Comparison of ENCODE assay signal across 8 cellular contexts in genomic region chr4:78645853-78646757, GRCh38.
DNase-seq lines count a peak whose midpoint lies in the region; FAIRE-seq and TF ChIP-seq lines count a peak whose summit lies in the region.

No MANE protein-coding gene starts in this region.

- H3K4me1 ChIP-seq in esophagus squamous epithelium (peaks cover 23 to 87% (median 26%) of the 10 kb centered on the region in 3 donors), neural progenitor cell (no peaks in the 10 kb centered on the region)

- H3K27ac Mint-ChIP-seq in neural progenitor cell = no peak overlapping the region

- intact Hi-C loops in esophagus squamous epithelium (cut with DNase I) = no loop called here

- H3K4me1 Mint-ChIP-seq in neural progenitor cell = no peaks in the 10 kb centered on the region

- H3K4me2 ChIP-seq in neural progenitor cell = no peak overlapping the region

- no peak for FAIRE-seq in D721Med (lab: Jason Lieb, UNC)

- H3K27me3 Mint-ChIP-seq in neural progenitor cell (ENCODE audit: insufficient read depth, low read depth) = no peaks in the 10 kb centered on the region

- H3F3A ChIP-seq in neural progenitor cell (ENCODE audit: low read depth) = no peaks in the 10 kb centered on the region

- no peak overlapping the region for H3K9ac ChIP-seq in neural progenitor cell

- DNase-seq in A172 (ENCODE audit: low spot score) (peak; percentile 72), GOT3 (lab: John Stamatoyannopoulos, UW) (peak; percentile 31), RPMI7951 (ENCODE audit: low read depth) (peak; percentile 87), esophagus squamous epithelium (lab: John Stamatoyannopoulos, UW) (no peak), neural progenitor cell (ENCODE audit: low spot score) (no peak), iPS-NIHi7 (ENCODE audit: extremely low spot score) (no peak), D721Med (ENCODE audit: insufficient read length, low spot score) (no peak)
- no peak for DNase-seq in activated naive CD4-positive, alpha-beta T cell (lab: John Stamatoyannopoulos, UW)

- no peaks in the 10 kb centered on the region for H4K20me1 ChIP-seq in neural progenitor cell (ENCODE audit: low read depth)

- TF ChIP-seq CTCF in esophagus squamous epithelium (IDR thresholded peaks at IDR 0.05) (no peak), neural progenitor cell (IDR thresholded peaks at IDR 0.05) (no peak), D721Med (IDR thresholded peaks at IDR 0.05; ENCODE audit: insufficient read depth, missing control alignments) (no peak)

- no peaks in the 10 kb centered on the region for H3K27me3 ChIP-seq in esophagus squamous epithelium
- H3K27me3 ChIP-seq in neural progenitor cell = no peaks in the 10 kb centered on the region

- H3K36me3 ChIP-seq in esophagus squamous epithelium (no peaks in the 10 kb centered on the region), neural progenitor cell (no peaks in the 10 kb centered on the region)

- 9 to 17% methylated on average over 10 of the region's 10 CpGs for WGBS in esophagus squamous epithelium, 2 donors

- no peaks in the 10 kb centered on the region for H3K9me3 ChIP-seq in esophagus squamous epithelium
- no peaks in the 10 kb centered on the region for H3K9me3 ChIP-seq in neural progenitor cell (ENCODE audit: low read depth)

- H3K9me3 Mint-ChIP-seq in neural progenitor cell = no peaks in the 10 kb centered on the region

- H3K4me3 Mint-ChIP-seq in neural progenitor cell = no peak overlapping the region

- H3K27ac ChIP-seq in esophagus squamous epithelium = peak overlapping the region; percentile 61 to 90 (median 85)
- H3K27ac ChIP-seq in neural progenitor cell = no peak overlapping the region

- peak in 2 of 4 donors; percentile 10 to 25 for TF ChIP-seq POLR2A in esophagus squamous epithelium (IDR thresholded peaks at IDR 0.05)

- no peaks in the 10 kb centered on the region for H3K36me3 Mint-ChIP-seq in neural progenitor cell

- H3K4me3 ChIP-seq in esophagus squamous epithelium = peak overlapping the region in 2 of 4 donors; percentile 12 to 20
- no peak overlapping the region for H3K4me3 ChIP-seq in neural progenitor cell

- peak overlapping the region; percentile 1 for H2AFZ ChIP-seq in neural progenitor cell (replicated peaks)

- no peaks in the 10 kb centered on the region for H3K79me2 ChIP-seq in neural progenitor cell (ENCODE audit: low read depth)

Comparison
In these comparisons a context has a peak if more than half of its experiments do, and no peak if none do; other contexts are left out.
1. DNase-seq: peak in A172 (single experiment), GOT3 (single experiment) and RPMI7951 (single experiment); none in esophagus squamous epithelium (single experiment), neural progenitor cell (single experiment), iPS-NIHi7 (single experiment), D721Med (single experiment) and activated naive CD4-positive, alpha-beta T cell (0 of 4).